ENCODE assay signal across 12 cellular contexts in the genomic region with DNA sequence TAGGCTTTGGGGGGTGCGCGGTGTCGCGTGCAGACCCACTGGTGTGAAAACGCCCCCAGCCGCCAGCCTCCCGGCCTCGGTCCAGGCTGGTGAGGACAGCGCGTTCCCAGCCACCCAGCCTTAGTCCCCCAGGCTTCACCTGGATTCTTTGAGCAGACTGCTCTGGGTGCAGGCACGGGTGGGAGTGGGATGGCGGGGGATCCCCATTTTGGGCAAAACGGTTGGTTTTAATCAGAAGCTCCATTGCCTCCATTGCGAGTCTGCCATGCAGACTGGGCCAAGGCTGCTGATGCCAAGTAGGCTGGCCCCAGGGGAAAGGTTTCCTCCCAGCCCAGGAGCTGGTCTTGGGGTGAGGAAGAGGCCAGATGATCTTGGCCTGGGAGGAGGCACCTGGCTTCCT. TPM values are rescaled to one million over a fixed set of nuclear protein-coding genes. Genes with fewer than 3 reads are reported as not detected.
DNase-seq lines count a peak whose midpoint lies in the region; ATAC-seq and TF ChIP-seq lines count a peak whose summit lies in the region.
"Had no signal": no experiment of that assay in that cellular context is flagged by ENCODE, and none has a peak within 500 bp of the region (broad histone marks: within the 10 kb centered on the region; RNA-seq: fewer than 3 reads in every experiment).

No MANE protein-coding gene starts in this region.

- no peak for TF ChIP-seq CTCF in BJ (IDR thresholded peaks at IDR 0.05; ENCODE audit: insufficient read depth, low read depth, low read length)
- TF ChIP-seq CTCF in heart right ventricle (IDR thresholded peaks at IDR 0.05) = no peak
- TF ChIP-seq CTCF in parathyroid adenoma (IDR thresholded peaks at IDR 0.05) = no peak

- no peaks in the 10 kb centered on the region for H3K79me2 ChIP-seq in parathyroid adenoma

- H3K4me1 ChIP-seq in adipocyte (ENCODE audit: control insufficient read depth, insufficient read depth, low read length) (peaks cover 25% of the 10 kb centered on the region), heart right ventricle (peaks cover 7 to 52% (median 25%) of the 10 kb centered on the region in 9 donors), parathyroid adenoma (peaks cover 7% of the 10 kb centered on the region)
- H3K4me1 ChIP-seq in CD8-positive, alpha-beta memory T cell (ENCODE audit: insufficient read depth, low read length) = no peaks in the 10 kb centered on the region

- ATAC-seq in heart right ventricle (peak in 5 of 8 donors; percentile 3 to 28 (median 15)), HG03108 (IDR thresholded peaks at IDR 0.05; ENCODE audit: unreplicated experiment) (no peak)

- H3K9me3 ChIP-seq in adipocyte (ENCODE audit: control insufficient read depth, low read length) (peaks cover 16% of the 10 kb centered on the region), heart right ventricle (peaks cover 0 to 23% (median 9%) of the 10 kb centered on the region in 11 donors), parathyroid adenoma (ENCODE audit: control insufficient read depth, low read length) (no peaks in the 10 kb centered on the region)
- no peaks in the 10 kb centered on the region for H3K9me3 ChIP-seq in CD8-positive, alpha-beta memory T cell (ENCODE audit: low read length)

- H3K4me2 ChIP-seq in parathyroid adenoma (ENCODE audit: low read length) = peak overlapping the region; percentile 92

- H3K4me3 ChIP-seq in BJ (ENCODE audit: low read depth, low read length) = peak overlapping the region; percentile 66
- H3K4me3 ChIP-seq in adipocyte (ENCODE audit: low read length) = peak overlapping the region; percentile 86
- H3K4me3 ChIP-seq in heart right ventricle = peak overlapping the region; percentile 35 to 63 (median 54)
- H3K4me3 ChIP-seq in parathyroid adenoma (ENCODE audit: low read depth, low read length) = peak overlapping the region; percentile 73
- no peak overlapping the region for H3K4me3 ChIP-seq in CD8-positive, alpha-beta memory T cell (ENCODE audit: low read length)
- H3K4me3 ChIP-seq: BLaER1 treated with 17β-estradiol and CSF1 and Interleukin-3, amounts not matched to agents 10 nM and 100 nM had no signal

- intact Hi-C loops in heart right ventricle (cut with DNase I) = no loop called here

- H3K36me3 Mint-ChIP-seq in CD8-positive, alpha-beta memory T cell = no peaks in the 10 kb centered on the region

- DNase-seq in BJ (ENCODE audit: low read depth) (no peak), adipocyte (ENCODE audit: low read depth) (no peak), heart right ventricle (no peak), NCI-H345 treated with DMSO at 0.1 percent for 48 hours (lab: John Stamatoyannopoulos, UW; ENCODE audit: unreplicated experiment) (no peak), GDM1 (lab: John Stamatoyannopoulos, UW) (no peak)
- no peak for DNase-seq in CD8-positive, alpha-beta memory T cell
- DNase-seq: activated gamma-delta T cell treated with Interleukin-2 at 50 U/mL for 16 hours, WERI-Rb-1 had no signal

- H3K36me3 ChIP-seq in BJ (ENCODE audit: control insufficient read depth, insufficient read depth, low read length) = no peaks in the 10 kb centered on the region
- no peaks in the 10 kb centered on the region for H3K36me3 ChIP-seq in adipocyte (ENCODE audit: control insufficient read depth, insufficient read depth, low read length, severe bottlenecking)
- H3K36me3 ChIP-seq in heart right ventricle = no peaks in the 10 kb centered on the region
- no peaks in the 10 kb centered on the region for H3K36me3 ChIP-seq in parathyroid adenoma (ENCODE audit: control insufficient read depth, insufficient read depth, low read length)
- H3K36me3 ChIP-seq in CD8-positive, alpha-beta memory T cell (ENCODE audit: insufficient read depth, low read length) = no peaks in the 10 kb centered on the region
- H3K36me3 ChIP-seq: WERI-Rb-1 had no signal

- POLR2A ChIA-PET in BJ (lab: Charles Lee) = interaction anchor here (0.6 kb wide), 1 partner anchor 26 kb away, joined by 3 read pairs; no protein-coding TSS in a partner anchor
- POLR2A ChIA-PET in CD8-positive, alpha-beta memory T cell (lab: Charles Lee) = no interaction called here

- H3K27me3 Mint-ChIP-seq in CD8-positive, alpha-beta memory T cell = peaks cover 26 to 64% of the 10 kb centered on the region in 2 donors

- H3K4me1 Mint-ChIP-seq in CD8-positive, alpha-beta memory T cell = no peaks in the 10 kb centered on the region

- 31 to 33% methylated on average over 14 of the region's 14 CpGs for WGBS in heart right ventricle, 2 donors

- H2AFZ ChIP-seq in parathyroid adenoma = peak overlapping the region; percentile 84

- H3K4me3 Mint-ChIP-seq in CD8-positive, alpha-beta memory T cell = no peak overlapping the region

- H3K9ac ChIP-seq in adipocyte (ENCODE audit: low read length) (peak overlapping the region; percentile 72), parathyroid adenoma (no peak overlapping the region)
- H3K9ac ChIP-seq: BLaER1 treated with 17β-estradiol and CSF1 and Interleukin-3, amounts not matched to agents 10 nM and 100 nM had no signal

- no peaks in the 10 kb centered on the region for H3K27me3 ChIP-seq in BJ (ENCODE audit: control insufficient read depth, insufficient read depth, low read length)
- H3K27me3 ChIP-seq in adipocyte (replicated peaks; ENCODE audit: control insufficient read depth, insufficient read depth, low read length) = peaks cover 5% of the 10 kb centered on the region
- peaks cover 0 to 41% (median 23%) of the 10 kb centered on the region in 7 donors for H3K27me3 ChIP-seq in heart right ventricle
- no peaks in the 10 kb centered on the region for H3K27me3 ChIP-seq in parathyroid adenoma (ENCODE audit: control insufficient read depth, insufficient read depth, low read length)
- H3K27me3 ChIP-seq in CD8-positive, alpha-beta memory T cell (ENCODE audit: insufficient read depth, low read length, poor library complexity, severe bottlenecking) = peaks cover 9% of the 10 kb centered on the region

- H3K27ac Mint-ChIP-seq in CD8-positive, alpha-beta memory T cell = no peak overlapping the region

- H3K27ac ChIP-seq in heart right ventricle (peak overlapping the region in 8 of 10 donors; percentile 55 to 84 (median 69)), parathyroid adenoma (no peak overlapping the region)
- H3K27ac ChIP-seq in CD8-positive, alpha-beta memory T cell (ENCODE audit: low read depth, low read length) = no peak overlapping the region
- H3K27ac ChIP-seq: BLaER1 treated with 17β-estradiol and CSF1 and Interleukin-3, amounts not matched to agents 10 nM and 100 nM; WERI-Rb-1 had no signal

- peaks cover 6 to 18% (median 13%) of the 10 kb centered on the region in 5 donors for H3K9me3 Mint-ChIP-seq in CD8-positive, alpha-beta memory T cell

- CTCF ChIA-PET in BJ (lab: Yijun Ruan, JAX) = interaction anchor here (0.9 to 4.3 kb wide), 6 partner anchors 12 to 333 kb away, joined by 3 to 22 read pairs (median 4); no protein-coding TSS in a partner anchor
- CTCF ChIA-PET in CD8-positive, alpha-beta memory T cell (lab: Charles Lee) = no interaction called here

RNA-seq across cellular contexts. Expression of a gene that starts 0.4 kb away (rescaled TPM):
- polyA plus RNA-seq in BJ (2011; rRNA removed) (16.1 and 18.5 TPM in 2 replicates), heart right ventricle (10 to 100 TPM in 1 of 2 donors, 1 to 10 TPM in 1; 9.7 to 60.0 TPM)
- polyA minus RNA-seq in BJ (2011; rRNA and poly(A)+ RNA removed) = 24.0 and 40.3 TPM in 2 replicates
- 10 to 100 TPM; 22.3 to 48.5 (median 40.8) TPM for total RNA-seq in heart right ventricle
- not detected for total RNA-seq in CD8-positive, alpha-beta memory T cell
- not detected for polyA plus RNA-seq in CD8-positive, alpha-beta memory T cell
- total RNA-seq: HT1080 had no signal

Comparison
In these comparisons a context has a peak if more than half of its experiments do, and no peak if none do; other contexts are left out.
1. H3K27ac ChIP-seq: peak in heart right ventricle (8 of 10); none in parathyroid adenoma (single experiment) and CD8-positive, alpha-beta memory T cell (single experiment).
2. RNA of a gene that starts 0.4 kb away (polyA plus RNA-seq): 9.7 to 60.0 TPM in heart right ventricle and 16.1 to 18.5 TPM in BJ; not detected in CD8-positive, alpha-beta memory T cell (single experiment); every median in the first group is over 10 times any median in the second.